11 cellular contexts compared by ENCODE assay signal in the genomic region with DNA sequence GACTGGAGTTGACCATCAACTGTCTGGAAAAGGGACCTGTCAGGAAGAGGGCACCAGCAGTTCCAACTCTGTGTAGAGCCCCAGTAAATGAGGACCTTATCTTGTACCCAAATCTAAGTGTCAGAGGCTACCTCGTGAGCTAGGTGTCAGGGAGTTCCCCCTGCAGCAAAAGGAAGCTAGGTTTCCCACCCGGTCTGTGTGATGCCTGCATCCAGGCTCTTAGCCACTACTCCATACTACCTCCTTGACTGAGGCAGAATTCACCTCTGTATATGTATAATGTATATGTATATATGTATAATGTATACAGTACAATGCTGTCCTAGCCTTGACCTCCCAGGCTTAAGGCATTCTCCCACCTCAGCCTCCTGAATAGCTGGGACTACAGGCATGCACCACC. TPM values are rescaled to one million over a fixed set of nuclear protein-coding genes. Genes with fewer than 3 reads are reported as not detected.
DNase-seq lines count a peak whose midpoint lies in the region; ATAC-seq and TF ChIP-seq lines count a peak whose summit lies in the region.
"Had no signal": no experiment of that assay in that cellular context is flagged by ENCODE, and none has a peak within 500 bp of the region (broad histone marks: within the 10 kb centered on the region; RNA-seq: fewer than 3 reads in every experiment).

No MANE protein-coding gene starts in this region.

- peaks cover 0 to 11% (median 9%) of the 10 kb centered on the region in 4 donors for H3K4me1 Mint-ChIP-seq in CD4-positive, CD25-positive, alpha-beta regulatory T cell
- peaks cover 7% of the 10 kb centered on the region for H3K4me1 Mint-ChIP-seq in central memory CD8-positive, alpha-beta T cell
- peaks cover 8% of the 10 kb centered on the region for H3K4me1 Mint-ChIP-seq in neural progenitor cell

- H3K4me1 ChIP-seq in CD4-positive, CD25-positive, alpha-beta regulatory T cell (ENCODE audit: control insufficient read depth, insufficient read depth, low read length, poor library complexity, severe bottlenecking) = peaks cover 3% of the 10 kb centered on the region
- no peaks in the 10 kb centered on the region for H3K4me1 ChIP-seq in KMS-11 (ENCODE audit: low read depth, poor library complexity, severe bottlenecking)
- H3K4me1 ChIP-seq in neural progenitor cell = no peaks in the 10 kb centered on the region

- H3K9me3 Mint-ChIP-seq in CD4-positive, CD25-positive, alpha-beta regulatory T cell = peaks cover 0 to 2% (median 0%) of the 10 kb centered on the region in 7 donors
- no peaks in the 10 kb centered on the region for H3K9me3 Mint-ChIP-seq in central memory CD8-positive, alpha-beta T cell
- H3K9me3 Mint-ChIP-seq in neural progenitor cell = no peaks in the 10 kb centered on the region

- peak overlapping the region in 1 of 3 donors; percentile 7 for H3K27ac Mint-ChIP-seq in CD4-positive, CD25-positive, alpha-beta regulatory T cell
- H3K27ac Mint-ChIP-seq in central memory CD8-positive, alpha-beta T cell (ENCODE audit: low read depth) = no peak overlapping the region
- H3K27ac Mint-ChIP-seq in neural progenitor cell = no peak overlapping the region

- no peaks in the 10 kb centered on the region for H3K27me3 ChIP-seq in CD4-positive, CD25-positive, alpha-beta regulatory T cell (ENCODE audit: control insufficient read depth, insufficient read depth, low read length)
- H3K27me3 ChIP-seq in KMS-11 (ENCODE audit: insufficient read depth, low read depth) = no peaks in the 10 kb centered on the region
- H3K27me3 ChIP-seq in neural progenitor cell = peaks cover 26% of the 10 kb centered on the region

- ATAC-seq in CD4-positive, CD25-positive, alpha-beta regulatory T cell (ENCODE audit: low read depth in 2 of 2) = peak; percentile 34 to 35
- ATAC-seq in central memory CD8-positive, alpha-beta T cell (replicated peaks; ENCODE audit: extremely low read depth, poor library complexity, severe bottlenecking) = peak; percentile 36

- H3K4me3 Mint-ChIP-seq in CD4-positive, CD25-positive, alpha-beta regulatory T cell = peak overlapping the region in 3 of 4 donors; percentile 22 to 80 (median 76)
- peak overlapping the region; percentile 62 for H3K4me3 Mint-ChIP-seq in central memory CD8-positive, alpha-beta T cell
- peak overlapping the region; percentile 44 for H3K4me3 Mint-ChIP-seq in neural progenitor cell

- H3K79me2 ChIP-seq in KMS-11 (ENCODE audit: insufficient read depth, low read depth) = no peaks in the 10 kb centered on the region
- H3K79me2 ChIP-seq in neural progenitor cell (ENCODE audit: low read depth) = no peaks in the 10 kb centered on the region

- H3K27me3 Mint-ChIP-seq in CD4-positive, CD25-positive, alpha-beta regulatory T cell = peaks cover 28% of the 10 kb centered on the region
- H3K27me3 Mint-ChIP-seq in central memory CD8-positive, alpha-beta T cell = no peaks in the 10 kb centered on the region
- H3K27me3 Mint-ChIP-seq in neural progenitor cell (ENCODE audit: insufficient read depth, low read depth) = peaks cover 6% of the 10 kb centered on the region

- TF ChIP-seq CTCF in KMS-11 (conservative IDR thresholded peaks at IDR 0.05; ENCODE audit: low read depth, low read length) (no peak), neural progenitor cell (IDR thresholded peaks at IDR 0.05) (no peak), GM10266 (IDR thresholded peaks at IDR 0.05; ENCODE audit: control insufficient read depth, insufficient read depth, low read depth, missing control alignments) (no peak)

- peak overlapping the region; percentile 32 for H3K4me3 ChIP-seq in CD4-positive, CD25-positive, alpha-beta regulatory T cell (ENCODE audit: low read depth, low read length)
- H3K4me3 ChIP-seq in KMS-11 (IDR thresholded peaks at IDR 0.05; ENCODE audit: insufficient read depth, low read depth, low read length) = no peak overlapping the region
- no peak overlapping the region for H3K4me3 ChIP-seq in neural progenitor cell
- H3K4me3 ChIP-seq: lung had no signal

- H3K36me3 ChIP-seq in CD4-positive, CD25-positive, alpha-beta regulatory T cell (ENCODE audit: control insufficient read depth, insufficient read depth, low read length) = no peaks in the 10 kb centered on the region
- H3K36me3 ChIP-seq in KMS-11 (ENCODE audit: insufficient read depth) (no peaks in the 10 kb centered on the region), neural progenitor cell (no peaks in the 10 kb centered on the region)

- H4K20me1 ChIP-seq in KMS-11 (ENCODE audit: insufficient read depth) (no peaks in the 10 kb centered on the region), neural progenitor cell (ENCODE audit: low read depth) (no peaks in the 10 kb centered on the region)

- no peak overlapping the region for H3K9ac ChIP-seq in KMS-11
- no peak overlapping the region for H3K9ac ChIP-seq in neural progenitor cell

- no peak for DNase-seq in CD4-positive, CD25-positive, alpha-beta regulatory T cell
- DNase-seq in central memory CD8-positive, alpha-beta T cell (ENCODE audit: low spot score in 2 of 2) = no peak
- no peak for DNase-seq in neural progenitor cell (ENCODE audit: low spot score)
- no peak for DNase-seq in GM10266 (ENCODE audit: extremely low spot score)
- DNase-seq in AML-193 (lab: John Stamatoyannopoulos, UW) = no peak
- no peak for DNase-seq in NCI-H748 treated with DMSO at 0.1 percent for 48 hours (lab: John Stamatoyannopoulos, UW)
- no peak for DNase-seq in NCI-H1048 (lab: John Stamatoyannopoulos, UW)

- no peaks in the 10 kb centered on the region for H3K36me3 Mint-ChIP-seq in CD4-positive, CD25-positive, alpha-beta regulatory T cell
- peaks cover 3% of the 10 kb centered on the region for H3K36me3 Mint-ChIP-seq in central memory CD8-positive, alpha-beta T cell (ENCODE audit: insufficient read depth)
- H3K36me3 Mint-ChIP-seq in neural progenitor cell = no peaks in the 10 kb centered on the region

- no peak overlapping the region for H3K27ac ChIP-seq in CD4-positive, CD25-positive, alpha-beta regulatory T cell (ENCODE audit: insufficient read depth, low read length, poor library complexity, severe bottlenecking)
- H3K27ac ChIP-seq in KMS-11 (no peak overlapping the region), neural progenitor cell (no peak overlapping the region)

- H3K9me3 ChIP-seq in CD4-positive, CD25-positive, alpha-beta regulatory T cell (ENCODE audit: control insufficient read depth in 2 of 2, low read length in 2 of 2) = no peaks in the 10 kb centered on the region
- no peaks in the 10 kb centered on the region for H3K9me3 ChIP-seq in neural progenitor cell (ENCODE audit: low read depth)

- H3K4me2 ChIP-seq in KMS-11 (peak overlapping the region; percentile 33; the same call in 1 of the 2 replicates), neural progenitor cell (peak overlapping the region; percentile 61)

- H2AFZ ChIP-seq in KMS-11 (ENCODE audit: low read depth) (peak overlapping the region; percentile 45; the same call in 1 of the 2 replicates), neural progenitor cell (replicated peaks) (peak overlapping the region; percentile 84)

- H3F3A ChIP-seq in neural progenitor cell (ENCODE audit: low read depth) = no peaks in the 10 kb centered on the region

RNA-seq across cellular contexts. Expression of gene LUZP1, which starts 15.5 kb away (rescaled TPM):
- 26.7 TPM for total RNA-seq in CD4-positive, CD25-positive, alpha-beta regulatory T cell
- 10 to 100 TPM; 14.9 to 22.4 (median 17.0) TPM for polyA plus RNA-seq in CD4-positive, CD25-positive, alpha-beta regulatory T cell
- total RNA-seq in neural progenitor cell (ENCODE audit: low replicate concordance) = 38.0 and 39.1 TPM in 2 replicates

RNA-seq across cellular contexts. Expression of gene HTR1D, which starts 33.1 kb away (rescaled TPM):
- total RNA-seq in CD4-positive, CD25-positive, alpha-beta regulatory T cell = not detected
- not detected for polyA plus RNA-seq in CD4-positive, CD25-positive, alpha-beta regulatory T cell
- total RNA-seq in neural progenitor cell (ENCODE audit: low replicate concordance) = 1.1 and 2.0 TPM in 2 replicates
- total RNA-seq: SK-MEL-5 had no signal
- polyA plus RNA-seq: esophagus had no signal
